In the genomic region with DNA sequence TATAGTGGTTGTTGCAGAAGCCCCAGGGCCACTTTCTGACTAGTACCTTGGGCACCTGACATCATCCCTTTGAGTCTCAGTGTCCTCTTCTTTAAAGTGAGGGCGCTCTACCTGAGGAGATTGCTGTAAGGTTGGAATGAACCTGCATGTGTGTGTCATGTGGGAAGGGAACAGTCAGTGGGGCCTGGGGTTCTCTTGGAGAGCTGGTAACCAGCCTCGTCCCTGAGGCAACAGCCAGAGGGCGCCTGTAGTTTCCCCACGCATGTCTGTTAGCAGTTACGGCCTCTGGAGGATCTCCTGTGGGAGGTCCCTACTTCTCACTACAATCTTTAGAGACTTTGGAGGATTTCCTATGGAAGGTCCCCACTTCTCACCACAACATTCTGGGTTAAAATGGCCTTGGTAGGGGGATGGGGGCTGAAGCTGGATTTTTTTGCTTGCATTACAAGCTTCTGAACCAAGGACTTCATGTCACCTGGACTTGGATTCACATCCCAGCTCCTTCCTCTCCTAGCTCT, we compare ENCODE assay signal across 8 cellular contexts. TPM values are rescaled to one million over a fixed set of nuclear protein-coding genes. Genes with fewer than 3 reads are reported as not detected.
DNase-seq lines count a peak whose midpoint lies in the region; ATAC-seq and TF ChIP-seq lines count a peak whose summit lies in the region.
"Not testable (repeated sequence)": the region's sequence is repeated elsewhere in the genome, so short reads cannot be mapped to it uniquely, and the experiment has no call there.

No MANE protein-coding gene starts in this region.

- peaks cover 35% of the 10 kb centered on the region for H3K4me1 Mint-ChIP-seq in brain

- H3K27ac ChIP-seq in right cardiac atrium (ENCODE audit: low read length), result peak overlapping the region; percentile 90
- not testable (repeated sequence) for H3K27ac ChIP-seq in urinary bladder (ENCODE audit: low read depth)

- not testable (repeated sequence) for H3K9me3 Mint-ChIP-seq in brain

- 1% methylated on average over 5 of the region's 5 CpGs for WGBS in right cardiac atrium
- WGBS in urinary bladder, result 2% methylated on average over 5 of the region's 5 CpGs

- TF ChIP-seq CTCF in GM12865 (IDR thresholded peaks at IDR 0.05; ENCODE audit: insufficient read depth, low read depth, low read length, missing control alignments) (peak; percentile 32), brain (conservative IDR thresholded peaks at IDR 0.05) (peak; percentile 27 to 57)

- DNase-seq in GM12865 (ENCODE audit: low read depth) (peak; percentile 44), NCI-H1417 (lab: John Stamatoyannopoulos, UW) (peak in 2 of 3 experiments; percentile 42 to 67), UCSD-AML1 (lab: John Stamatoyannopoulos, UW; ENCODE audit: unreplicated experiment) (peak; percentile 56), right cardiac atrium (peak in 1 of 3 donors; percentile 69), occipital lobe (lab: John Stamatoyannopoulos, UW) (peak; percentile 20)

- intact Hi-C loops in right cardiac atrium (cut with DNase I), result not testable (repeated sequence)

- H3K27ac Mint-ChIP-seq in brain, result peak overlapping the region; percentile 92 to 99 (median 99)

- H3K36me3 ChIP-seq in urinary bladder (ENCODE audit: insufficient read depth), result not testable (repeated sequence)

- H3K9me3 ChIP-seq in right cardiac atrium (ENCODE audit: control insufficient read depth, low read length), result not testable (repeated sequence)

- not testable (repeated sequence) for H3K4me1 ChIP-seq in right cardiac atrium (ENCODE audit: control insufficient read depth, insufficient read depth, low read length); urinary bladder (ENCODE audit: insufficient read depth)

- not testable (repeated sequence) for H3K27me3 ChIP-seq in right cardiac atrium (ENCODE audit: control insufficient read depth, insufficient read depth)

- H3K36me3 Mint-ChIP-seq in brain, result peaks cover 15% of the 10 kb centered on the region

- H3K4me3 Mint-ChIP-seq in brain, result peak overlapping the region; percentile 98 to 100 (median 99)

- ATAC-seq in HG02678 (IDR thresholded peaks at IDR 0.05; ENCODE audit: unreplicated experiment), result peak; percentile 29
- ATAC-seq in right cardiac atrium, result peak; percentile 59 to 68

- peaks cover 18% of the 10 kb centered on the region for H3K27me3 Mint-ChIP-seq in brain

- peak overlapping the region; percentile 71 for H3K4me3 ChIP-seq in GM12865 (ENCODE audit: low read depth, low read length)
- H3K4me3 ChIP-seq in right cardiac atrium (ENCODE audit: low read length), result peak overlapping the region; percentile 66
- peak overlapping the region; percentile 76 for H3K4me3 ChIP-seq in urinary bladder (ENCODE audit: low read depth, low read length)

RNA-seq across cellular contexts. Expression of gene FAHD2A, which starts 0.8 kb away (rescaled TPM):
- polyA plus RNA-seq in brain (ENCODE audit: insufficient read depth, low read depth, low replicate concordance), result 20.8 TPM
- 10 to 100 TPM; 26.1 to 32.7 (median 30.0) TPM for total RNA-seq in right cardiac atrium
- polyA plus RNA-seq in right cardiac atrium, result 32.2 TPM
- 8.7 TPM for total RNA-seq in occipital lobe
- total RNA-seq in urinary bladder, result 17.8 TPM
- 20.3 TPM for polyA plus RNA-seq in urinary bladder
